13 cellular contexts compared by ENCODE assay signal in genomic region chr6:84768442-84769174, GRCh38. TPM values are rescaled to one million over a fixed set of nuclear protein-coding genes. Genes with fewer than 3 reads are reported as not detected.
A peak's percentile ranks its signal among the peaks of the same experiment; 100 is the strongest.
DNase-seq lines count a peak whose midpoint lies in the region; ATAC-seq and TF ChIP-seq lines count a peak whose summit lies in the region.
"Had no signal": no experiment of that assay in that cellular context is flagged by ENCODE, and none has a peak within 500 bp of the region (broad histone marks: within the 10 kb centered on the region; RNA-seq: fewer than 3 reads in every experiment).

No MANE protein-coding gene starts in this region.

- H3K36me3 Mint-ChIP-seq in endothelial cell (ENCODE audit: low read depth, unreplicated experiment) (no peaks in the 10 kb centered on the region), neural progenitor cell (no peaks in the 10 kb centered on the region)
- peaks cover 24 to 35% of the 10 kb centered on the region in 2 donors for H3K36me3 Mint-ChIP-seq in activated naive CD4-positive, alpha-beta T cell treated with anti-CD3 and anti-CD28 coated beads, Interleukin-2, amount 50 U/mL, for 72 hours

- H3F3A ChIP-seq in neural progenitor cell (ENCODE audit: low read depth): peaks cover 39% of the 10 kb centered on the region

- H3K4me3 ChIP-seq in RWPE2 (ENCODE audit: severe bottlenecking) (no peak overlapping the region), neural progenitor cell (no peak overlapping the region)
- H3K4me3 ChIP-seq: pancreas had no signal

- H3K4me1 ChIP-seq in RWPE2 (ENCODE audit: insufficient read depth, poor library complexity, severe bottlenecking) (no peaks in the 10 kb centered on the region), neural progenitor cell (peaks cover 8% of the 10 kb centered on the region)
- H3K4me1 ChIP-seq: pancreas had no signal

- H3K27me3 Mint-ChIP-seq in endothelial cell (ENCODE audit: unreplicated experiment) (peaks cover 33% of the 10 kb centered on the region), neural progenitor cell (ENCODE audit: insufficient read depth, low read depth) (peaks cover 87% of the 10 kb centered on the region)

- ATAC-seq in RWPE2 (ENCODE audit: low read depth): no peak
- ATAC-seq in activated naive CD4-positive, alpha-beta T cell treated with anti-CD3 and anti-CD28 coated beads, Interleukin-2, amount 50 U/mL, for 72 hours: no peak
- ATAC-seq: HepG2, pancreas had no signal

- no peaks in the 10 kb centered on the region for H3K79me2 ChIP-seq in neural progenitor cell (ENCODE audit: low read depth)

- peak overlapping the region; percentile 86 for H3K4me3 Mint-ChIP-seq in endothelial cell (ENCODE audit: unreplicated experiment)
- H3K4me3 Mint-ChIP-seq in neural progenitor cell: peak overlapping the region; percentile 24
- H3K4me3 Mint-ChIP-seq: activated naive CD4-positive, alpha-beta T cell treated with anti-CD3 and anti-CD28 coated beads, Interleukin-2, amount 10 ng/mL, durations not matched to agents 7 days and 5 days had no signal

- H2AFZ ChIP-seq in neural progenitor cell (replicated peaks): no peak overlapping the region

- no peaks in the 10 kb centered on the region for H3K9me3 ChIP-seq in RWPE2 (ENCODE audit: severe bottlenecking)
- no peaks in the 10 kb centered on the region for H3K9me3 ChIP-seq in neural progenitor cell (ENCODE audit: low read depth)
- H3K9me3 ChIP-seq: pancreas had no signal

- H4K20me1 ChIP-seq in neural progenitor cell (ENCODE audit: low read depth): peaks cover 91% of the 10 kb centered on the region

- TF ChIP-seq CTCF in RWPE2 (IDR thresholded peaks at IDR 0.05; ENCODE audit: poor library complexity, severe bottlenecking): peak; percentile 5
- TF ChIP-seq CTCF in endothelial cell (IDR thresholded peaks at IDR 0.05; ENCODE audit: unreplicated experiment): no peak
- TF ChIP-seq CTCF in neural progenitor cell (IDR thresholded peaks at IDR 0.05): no peak

- H3K4me1 Mint-ChIP-seq in endothelial cell (ENCODE audit: unreplicated experiment) (peaks cover 27% of the 10 kb centered on the region), neural progenitor cell (peaks cover 26% of the 10 kb centered on the region)

- H3K27ac Mint-ChIP-seq in endothelial cell (ENCODE audit: unreplicated experiment) (no peak overlapping the region), neural progenitor cell (no peak overlapping the region)
- H3K27ac Mint-ChIP-seq in activated naive CD4-positive, alpha-beta T cell treated with anti-CD3 and anti-CD28 coated beads, Interleukin-2, amount 50 U/mL, for 72 hours: no peak overlapping the region
- H3K27ac Mint-ChIP-seq: activated naive CD4-positive, alpha-beta T cell treated with anti-CD3 and anti-CD28 coated beads, Interleukin-2, amount 10 ng/mL, durations not matched to agents 7 days and 5 days had no signal

- H3K4me2 ChIP-seq in neural progenitor cell: no peak overlapping the region

- H3K36me3 ChIP-seq in RWPE2 (ENCODE audit: low read depth): no peaks in the 10 kb centered on the region
- H3K36me3 ChIP-seq in neural progenitor cell: no peaks in the 10 kb centered on the region
- H3K36me3 ChIP-seq: pancreas had no signal

- no peak overlapping the region for H3K27ac ChIP-seq in RWPE2 (ENCODE audit: poor library complexity, severe bottlenecking)
- H3K27ac ChIP-seq in neural progenitor cell: no peak overlapping the region
- H3K27ac ChIP-seq: pancreas had no signal

- DNase-seq in EL (peak; percentile 45), RWPE2 (ENCODE audit: low spot score) (no peak), endothelial cell (ENCODE audit: low spot score) (peak; percentile 46), neural progenitor cell (ENCODE audit: low spot score) (peak; percentile 80), NCI-H524 (lab: John Stamatoyannopoulos, UW) (no peak), GM19238 (ENCODE audit: insufficient read length, low spot score) (no peak)
- no peak for DNase-seq in activated naive CD4-positive, alpha-beta T cell treated with anti-CD3 and anti-CD28 coated beads, Interleukin-2, amount 50 U/mL, for 72 hours (ENCODE audit: low spot score in 2 of 2)
- no peak for DNase-seq in effector CD8-positive, alpha-beta T cell (lab: John Stamatoyannopoulos, UW)
- DNase-seq: activated CD4-positive, alpha-beta T cell treated with anti-CD3 and anti-CD28 coated beads, Interleukin-2, amount 50 U/mL, for 1 hour; activated naive CD4-positive, alpha-beta T cell treated with anti-CD3 and anti-CD28 coated beads, Interleukin-2, amount 10 ng/mL, durations not matched to agents 7 days and 5 days; NCI-H2081 treated with DMSO at 0.1 percent for 48 hours; pancreas had no signal

- H3K9me3 Mint-ChIP-seq in endothelial cell (ENCODE audit: unreplicated experiment): no peaks in the 10 kb centered on the region
- peaks cover 2% of the 10 kb centered on the region for H3K9me3 Mint-ChIP-seq in neural progenitor cell
- peaks cover 0 to 4% of the 10 kb centered on the region in 2 donors for H3K9me3 Mint-ChIP-seq in activated naive CD4-positive, alpha-beta T cell treated with anti-CD3 and anti-CD28 coated beads, Interleukin-2, amount 50 U/mL, for 72 hours

- H3K27me3 ChIP-seq in RWPE2 (ENCODE audit: insufficient read depth, poor library complexity, severe bottlenecking): peaks cover 90% of the 10 kb centered on the region
- H3K27me3 ChIP-seq in neural progenitor cell: peaks cover 100% of the 10 kb centered on the region

- no peak overlapping the region for H3K9ac ChIP-seq in neural progenitor cell

RNA-seq across cellular contexts. Expression of gene TBX18, which starts 4.2 kb away (rescaled TPM):
- total RNA-seq in endothelial cell (ENCODE audit: unreplicated experiment): 9.4 TPM
- not detected in 2 replicates for total RNA-seq in neural progenitor cell (ENCODE audit: low replicate concordance)
- total RNA-seq in activated naive CD4-positive, alpha-beta T cell treated with anti-CD3 and anti-CD28 coated beads, Interleukin-2, amount 50 U/mL, for 72 hours: not detected
- total RNA-seq: HepG2 had no signal

Comparison
In these comparisons a context has a peak if more than half of its experiments do, and no peak if none do; other contexts are left out.
1. DNase-seq: peak in EL (single experiment), endothelial cell (single experiment) and neural progenitor cell (single experiment); none in RWPE2 (single experiment), NCI-H524 (0 of 2), activated naive CD4-positive, alpha-beta T cell treated with anti-CD3 and anti-CD28 coated beads, Interleukin-2, amount 50 U/mL, for 72 hours (0 of 2), GM19238 (single experiment) and effector CD8-positive, alpha-beta T cell (single experiment).
2. RNA of gene TBX18, which starts 4.2 kb away (total RNA-seq): 9.4 TPM in endothelial cell (single experiment); not detected in neural progenitor cell and not detected in activated naive CD4-positive, alpha-beta T cell treated with anti-CD3 and anti-CD28 coated beads, Interleukin-2, amount 50 U/mL, for 72 hours; every median in the first group is over 10 times any median in the second.